ENCODE assay signal across 13 cellular contexts in the genomic region with DNA sequence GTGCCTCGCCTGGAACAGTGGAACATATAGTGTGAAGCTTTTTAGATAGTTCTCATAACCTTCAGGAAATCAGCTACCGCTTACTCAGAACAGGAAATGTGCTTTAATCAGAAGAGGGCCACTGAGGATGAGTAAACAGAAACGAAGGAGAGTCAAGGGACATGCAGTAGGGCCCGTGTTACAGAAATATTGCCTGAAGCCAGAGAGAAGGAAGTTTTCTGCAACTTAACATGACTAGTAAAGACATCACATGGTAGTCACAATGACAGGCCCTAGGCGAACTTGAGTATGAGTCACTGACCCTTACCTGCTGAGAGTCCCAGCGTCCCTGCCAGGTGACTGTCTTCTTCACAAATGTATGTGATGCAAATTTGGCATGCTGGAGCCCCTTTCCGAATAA. TPM values are rescaled to one million over a fixed set of nuclear protein-coding genes. Genes with fewer than 3 reads are reported as not detected.
DNase-seq lines count a peak whose midpoint lies in the region; ATAC-seq lines count a peak whose summit lies in the region.
"Had no signal": no experiment of that assay in that cellular context is flagged by ENCODE, and none has a peak within 500 bp of the region (broad histone marks: within the 10 kb centered on the region; RNA-seq: fewer than 3 reads in every experiment).

No MANE protein-coding gene starts in this region.

- peaks cover 24% of the 10 kb centered on the region for H3K4me1 Mint-ChIP-seq in activated T-cell treated with anti-CD3 and anti-CD28 coated beads, Interleukin-2, amount 50 U/mL, for 72 hours (ENCODE audit: low read depth)

- H3K27ac Mint-ChIP-seq in activated T-cell treated with anti-CD3 and anti-CD28 coated beads, Interleukin-2, amount 50 U/mL, for 72 hours: peak overlapping the region; percentile 4

- ATAC-seq in HG03432 (IDR thresholded peaks at IDR 0.05; ENCODE audit: unreplicated experiment): peak; percentile 60
- ATAC-seq in activated T-cell treated with anti-CD3 and anti-CD28 coated beads, Interleukin-2, amount 50 U/mL, for 72 hours (replicated peaks in 1 of 2): peak; percentile 84 to 89
- ATAC-seq in sciatic nerve: no peak
- ATAC-seq: left colon had no signal

- DNase-seq in DMS53 (lab: John Stamatoyannopoulos, UW) (peak; percentile 66), islet precursor cell (peak; percentile 72), sciatic nerve (ENCODE audit: low spot score) (no peak), hypothalamus (lab: John Stamatoyannopoulos, UW) (no peak), NCI-H1092 treated with DMSO at 0.1 percent for 48 hours (lab: John Stamatoyannopoulos, UW) (no peak), COR-L47 (lab: John Stamatoyannopoulos, UW) (no peak)
- DNase-seq in activated T-cell treated with anti-CD3 and anti-CD28 coated beads, Interleukin-2, amount 50 U/mL, for 72 hours: peak; percentile 12 to 14
- DNase-seq: DMS 273 treated with DMSO at 0.1 percent for 48 hours, left colon, NCI-H1436 had no signal

- intact Hi-C loops in sciatic nerve (cut with DNase I): no loop called here

- H3K4me3 Mint-ChIP-seq in activated T-cell treated with anti-CD3 and anti-CD28 coated beads, Interleukin-2, amount 50 U/mL, for 72 hours: peak overlapping the region; percentile 18 to 62

- no peaks in the 10 kb centered on the region for H3K27me3 Mint-ChIP-seq in activated T-cell treated with anti-CD3 and anti-CD28 coated beads, Interleukin-2, amount 50 U/mL, for 72 hours (ENCODE audit: low read depth)

- H3K36me3 Mint-ChIP-seq in activated T-cell treated with anti-CD3 and anti-CD28 coated beads, Interleukin-2, amount 50 U/mL, for 72 hours (ENCODE audit: insufficient read depth in 2 of 2): peaks cover 0 to 1% of the 10 kb centered on the region in 2 donors

- peaks cover 0 to under 1% of the 10 kb centered on the region in 2 donors for H3K9me3 Mint-ChIP-seq in activated T-cell treated with anti-CD3 and anti-CD28 coated beads, Interleukin-2, amount 50 U/mL, for 72 hours

RNA-seq across cellular contexts. Expression of gene CARD18, which starts 39.4 kb away (rescaled TPM):
- not detected for total RNA-seq in activated T-cell treated with anti-CD3 and anti-CD28 coated beads, Interleukin-2, amount 50 U/mL, for 72 hours
- total RNA-seq in sciatic nerve: not detected
- total RNA-seq: epithelial cell of proximal tubule, left colon, urinary bladder had no signal

RNA-seq across cellular contexts. Expression of gene CARD16, which starts 55.1 kb away (rescaled TPM):
- 10 to 100 TPM in 1 of 2 donors, 1 to 10 TPM in 1; 8.0 to 10.8 TPM for total RNA-seq in activated T-cell treated with anti-CD3 and anti-CD28 coated beads, Interleukin-2, amount 50 U/mL, for 72 hours
- 40.4 TPM for total RNA-seq in sciatic nerve
- total RNA-seq: epithelial cell of proximal tubule had no signal

Comparison
In these comparisons a context has a peak if more than half of its experiments do, and no peak if none do; other contexts are left out.
1. DNase-seq: peak in DMS53 (single experiment), activated T-cell treated with anti-CD3 and anti-CD28 coated beads, Interleukin-2, amount 50 U/mL, for 72 hours (2 of 2) and islet precursor cell (single experiment); none in sciatic nerve (single experiment), hypothalamus (0 of 51), NCI-H1092 treated with DMSO at 0.1 percent for 48 hours (single experiment) and COR-L47 (single experiment).